ENCODE assay signal across 8 cellular contexts in genomic region chr1:167052389-167052788, GRCh38. TPM values are rescaled to one million over a fixed set of nuclear protein-coding genes. Genes with fewer than 3 reads are reported as not detected.
DNase-seq lines count a peak whose midpoint lies in the region; ATAC-seq and TF ChIP-seq lines count a peak whose summit lies in the region.

No MANE protein-coding gene starts in this region.

- TF ChIP-seq CTCF in GM12875 (IDR thresholded peaks at IDR 0.05; ENCODE audit: borderline replicate concordance, insufficient read depth, low read depth, low read length) = peak; percentile 51; the same call in 1 of the 2 replicates

- H3K4me3 ChIP-seq in GM12875 (ENCODE audit: low read depth, low read length) = no peak overlapping the region

- ATAC-seq in GM19397 (IDR thresholded peaks at IDR 0.05; ENCODE audit: unreplicated experiment) = no peak

- DNase-seq in 8988T = peak; percentile 58
- peak; percentile 30 for DNase-seq in SK-N-DZ (ENCODE audit: low spot score)
- DNase-seq in hepatic stellate cell (ENCODE audit: low spot score) = peak; percentile 22
- DNase-seq in COLO668 (lab: John Stamatoyannopoulos, UW; ENCODE audit: unreplicated experiment) = no peak
- DNase-seq in AML-193 (lab: John Stamatoyannopoulos, UW) = no peak
- no peak for DNase-seq in anterior cingulate cortex (lab: John Stamatoyannopoulos, UW)

RNA-seq across cellular contexts. Expression of gene GPA33, which starts 37.8 kb away (rescaled TPM):
- 0.06 TPM in 1 of 2 replicates, not detected in the other for polyA plus RNA-seq in SK-N-DZ (2014; cell fraction: cytosol; rRNA removed)
- not detected in 2 replicates for polyA plus RNA-seq in SK-N-DZ (2014; cell fraction: nucleus; rRNA removed)

RNA-seq across cellular contexts. Expression of gene STYXL2, which starts 41.5 kb away (rescaled TPM):
- polyA plus RNA-seq in SK-N-DZ (2014; cell fraction: cytosol; rRNA removed) = not detected in 2 replicates
- polyA plus RNA-seq in SK-N-DZ (2014; cell fraction: nucleus; rRNA removed) = not detected in 2 replicates

Comparison
In these comparisons a context has a peak if more than half of its experiments do, and no peak if none do; other contexts are left out.
1. DNase-seq: peak in 8988T (single experiment), SK-N-DZ (single experiment) and hepatic stellate cell (single experiment); none in COLO668 (single experiment), AML-193 (0 of 2) and anterior cingulate cortex (0 of 58).